Comparison of ENCODE assay signal across 3 cellular contexts in genomic region chr3:123312331-123313265, GRCh38.
A peak's percentile ranks its signal among the peaks of the same experiment; 100 is the strongest.
TF ChIP-seq lines count a peak whose summit lies in the region.

No MANE protein-coding gene starts in this region.

TF ChIP-seq in liver, 16 proteins besides CTCF, POLR2A, EP300 and RAD21:
- TF ChIP-seq, protein P1, sequence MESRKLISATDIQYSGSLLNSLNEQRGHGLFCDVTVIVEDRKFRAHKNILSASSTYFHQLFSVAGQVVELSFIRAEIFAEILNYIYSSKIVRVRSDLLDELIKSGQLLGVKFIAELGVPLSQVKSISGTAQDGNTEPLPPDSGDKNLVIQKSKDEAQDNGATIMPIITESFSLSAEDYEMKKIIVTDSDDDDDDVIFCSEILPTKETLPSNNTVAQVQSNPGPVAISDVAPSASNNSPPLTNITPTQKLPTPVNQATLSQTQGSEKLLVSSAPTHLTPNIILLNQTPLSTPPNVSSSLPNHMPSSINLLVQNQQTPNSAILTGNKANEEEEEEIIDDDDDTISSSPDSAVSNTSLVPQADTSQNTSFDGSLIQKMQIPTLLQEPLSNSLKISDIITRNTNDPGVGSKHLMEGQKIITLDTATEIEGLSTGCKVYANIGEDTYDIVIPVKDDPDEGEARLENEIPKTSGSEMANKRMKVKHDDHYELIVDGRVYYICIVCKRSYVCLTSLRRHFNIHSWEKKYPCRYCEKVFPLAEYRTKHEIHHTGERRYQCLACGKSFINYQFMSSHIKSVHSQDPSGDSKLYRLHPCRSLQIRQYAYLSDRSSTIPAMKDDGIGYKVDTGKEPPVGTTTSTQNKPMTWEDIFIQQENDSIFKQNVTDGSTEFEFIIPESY (IDR thresholded peaks at IDR 0.05), result no peak
- peak; percentile 42 for TF ChIP-seq ATF3 (IDR thresholded peaks at IDR 0.05)
- TF ChIP-seq GABPA (IDR thresholded peaks at IDR 0.05 in 1 of 2, conservative IDR thresholded peaks at IDR 0.05 in 1 of 2), result no peak
- peak; percentile 57 to 59 for TF ChIP-seq HNF4A (conservative IDR thresholded peaks at IDR 0.05)
- no peak for TF ChIP-seq REST (IDR thresholded peaks at IDR 0.05)
- TF ChIP-seq HNF4G (IDR thresholded peaks at IDR 0.05), result no peak
- no peak for TF ChIP-seq NR2F2 (IDR thresholded peaks at IDR 0.05)
- TF ChIP-seq MAX (IDR thresholded peaks at IDR 0.05), result no peak
- peak in 1 of 2 donors; percentile 24 for TF ChIP-seq RXRA (IDR thresholded peaks at IDR 0.05)
- TF ChIP-seq EGR1 (IDR thresholded peaks at IDR 0.05; ENCODE audit: low read depth in 2 of 2), result no peak
- no peak for TF ChIP-seq SP1 (IDR thresholded peaks at IDR 0.05)
- no peak for TF ChIP-seq TAF1 (conservative IDR thresholded peaks at IDR 0.05)
- no peak for TF ChIP-seq FOXA2 (IDR thresholded peaks at IDR 0.05)
- TF ChIP-seq FOXA1 (IDR thresholded peaks at IDR 0.05), result no peak
- TF ChIP-seq JUND (IDR thresholded peaks at IDR 0.05), result no peak
- TF ChIP-seq YY1 (IDR thresholded peaks at IDR 0.05), result no peak

TF ChIP-seq in HepG2, 621 proteins besides CTCF, POLR2A, EP300 and RAD21:
- TF ChIP-seq ZBTB42 (CRISPR knock-in tag; IDR thresholded peaks at IDR 0.05), result no peak
- no peak for TF ChIP-seq RFXAP (CRISPR knock-in tag; IDR thresholded peaks at IDR 0.05; ENCODE audit: borderline replicate concordance)
- no peak for TF ChIP-seq BRD4 (CRISPR knock-in tag; IDR thresholded peaks at IDR 0.05)
- TF ChIP-seq ZNF616 (CRISPR knock-in tag; IDR thresholded peaks at IDR 0.05; ENCODE audit: low read depth), result no peak
- TF ChIP-seq GATAD1 (CRISPR knock-in tag; IDR thresholded peaks at IDR 0.05), result no peak
- no peak for TF ChIP-seq ZNF746 (CRISPR knock-in tag; IDR thresholded peaks at IDR 0.05)
- no peak for TF ChIP-seq TGIF2 (CRISPR knock-in tag; IDR thresholded peaks at IDR 0.05)
- TF ChIP-seq, protein P2, sequence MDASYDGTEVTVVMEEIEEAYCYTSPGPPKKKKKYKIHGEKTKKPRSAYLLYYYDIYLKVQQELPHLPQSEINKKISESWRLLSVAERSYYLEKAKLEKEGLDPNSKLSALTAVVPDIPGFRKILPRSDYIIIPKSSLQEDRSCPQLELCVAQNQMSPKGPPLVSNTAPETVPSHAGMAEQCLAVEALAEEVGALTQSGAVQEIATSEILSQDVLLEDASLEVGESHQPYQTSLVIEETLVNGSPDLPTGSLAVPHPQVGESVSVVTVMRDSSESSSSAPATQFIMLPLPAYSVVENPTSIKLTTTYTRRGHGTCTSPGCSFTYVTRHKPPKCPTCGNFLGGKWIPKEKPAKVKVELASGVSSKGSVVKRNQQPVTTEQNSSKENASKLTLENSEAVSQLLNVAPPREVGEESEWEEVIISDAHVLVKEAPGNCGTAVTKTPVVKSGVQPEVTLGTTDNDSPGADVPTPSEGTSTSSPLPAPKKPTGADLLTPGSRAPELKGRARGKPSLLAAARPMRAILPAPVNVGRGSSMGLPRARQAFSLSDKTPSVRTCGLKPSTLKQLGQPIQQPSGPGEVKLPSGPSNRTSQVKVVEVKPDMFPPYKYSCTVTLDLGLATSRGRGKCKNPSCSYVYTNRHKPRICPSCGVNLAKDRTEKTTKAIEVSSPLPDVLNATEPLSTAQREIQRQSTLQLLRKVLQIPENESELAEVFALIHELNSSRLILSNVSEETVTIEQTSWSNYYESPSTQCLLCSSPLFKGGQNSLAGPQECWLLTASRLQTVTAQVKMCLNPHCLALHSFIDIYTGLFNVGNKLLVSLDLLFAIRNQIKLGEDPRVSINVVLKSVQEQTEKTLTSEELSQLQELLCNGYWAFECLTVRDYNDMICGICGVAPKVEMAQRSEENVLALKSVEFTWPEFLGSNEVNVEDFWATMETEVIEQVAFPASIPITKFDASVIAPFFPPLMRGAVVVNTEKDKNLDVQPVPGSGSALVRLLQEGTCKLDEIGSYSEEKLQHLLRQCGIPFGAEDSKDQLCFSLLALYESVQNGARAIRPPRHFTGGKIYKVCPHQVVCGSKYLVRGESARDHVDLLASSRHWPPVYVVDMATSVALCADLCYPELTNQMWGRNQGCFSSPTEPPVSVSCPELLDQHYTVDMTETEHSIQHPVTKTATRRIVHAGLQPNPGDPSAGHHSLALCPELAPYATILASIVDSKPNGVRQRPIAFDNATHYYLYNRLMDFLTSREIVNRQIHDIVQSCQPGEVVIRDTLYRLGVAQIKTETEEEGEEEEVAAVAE (CRISPR knock-in tag; IDR thresholded peaks at IDR 0.05; ENCODE audit: borderline replicate concordance), result no peak
- no peak for TF ChIP-seq ZKSCAN1 (IDR thresholded peaks at IDR 0.05; ENCODE audit: low read length)
- no peak for TF ChIP-seq ZNF678 (CRISPR knock-in tag; IDR thresholded peaks at IDR 0.05)
- TF ChIP-seq, protein P3, sequence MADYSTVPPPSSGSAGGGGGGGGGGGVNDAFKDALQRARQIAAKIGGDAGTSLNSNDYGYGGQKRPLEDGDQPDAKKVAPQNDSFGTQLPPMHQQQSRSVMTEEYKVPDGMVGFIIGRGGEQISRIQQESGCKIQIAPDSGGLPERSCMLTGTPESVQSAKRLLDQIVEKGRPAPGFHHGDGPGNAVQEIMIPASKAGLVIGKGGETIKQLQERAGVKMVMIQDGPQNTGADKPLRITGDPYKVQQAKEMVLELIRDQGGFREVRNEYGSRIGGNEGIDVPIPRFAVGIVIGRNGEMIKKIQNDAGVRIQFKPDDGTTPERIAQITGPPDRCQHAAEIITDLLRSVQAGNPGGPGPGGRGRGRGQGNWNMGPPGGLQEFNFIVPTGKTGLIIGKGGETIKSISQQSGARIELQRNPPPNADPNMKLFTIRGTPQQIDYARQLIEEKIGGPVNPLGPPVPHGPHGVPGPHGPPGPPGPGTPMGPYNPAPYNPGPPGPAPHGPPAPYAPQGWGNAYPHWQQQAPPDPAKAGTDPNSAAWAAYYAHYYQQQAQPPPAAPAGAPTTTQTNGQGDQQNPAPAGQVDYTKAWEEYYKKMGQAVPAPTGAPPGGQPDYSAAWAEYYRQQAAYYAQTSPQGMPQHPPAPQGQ (CRISPR knock-in tag; IDR thresholded peaks at IDR 0.05; ENCODE audit: borderline replicate concordance), result no peak
- no peak for TF ChIP-seq ARNT2 (CRISPR knock-in tag; IDR thresholded peaks at IDR 0.05; ENCODE audit: low read depth)
- no peak for TF ChIP-seq ZNF761 (CRISPR knock-in tag; conservative IDR thresholded peaks at IDR 0.05)
- TF ChIP-seq MXD4 (CRISPR knock-in tag; IDR thresholded peaks at IDR 0.05), result no peak
- TF ChIP-seq ZNF562 (CRISPR knock-in tag; IDR thresholded peaks at IDR 0.05; ENCODE audit: borderline replicate concordance), result no peak
- TF ChIP-seq ATM (IDR thresholded peaks at IDR 0.05; ENCODE audit: borderline replicate concordance), result no peak
- no peak for TF ChIP-seq KDM2A (CRISPR knock-in tag; IDR thresholded peaks at IDR 0.05; ENCODE audit: borderline replicate concordance, low read depth)
- TF ChIP-seq ZIK1 (CRISPR knock-in tag; IDR thresholded peaks at IDR 0.05; ENCODE audit: borderline replicate concordance, low read depth), result no peak
- TF ChIP-seq, protein P4, sequence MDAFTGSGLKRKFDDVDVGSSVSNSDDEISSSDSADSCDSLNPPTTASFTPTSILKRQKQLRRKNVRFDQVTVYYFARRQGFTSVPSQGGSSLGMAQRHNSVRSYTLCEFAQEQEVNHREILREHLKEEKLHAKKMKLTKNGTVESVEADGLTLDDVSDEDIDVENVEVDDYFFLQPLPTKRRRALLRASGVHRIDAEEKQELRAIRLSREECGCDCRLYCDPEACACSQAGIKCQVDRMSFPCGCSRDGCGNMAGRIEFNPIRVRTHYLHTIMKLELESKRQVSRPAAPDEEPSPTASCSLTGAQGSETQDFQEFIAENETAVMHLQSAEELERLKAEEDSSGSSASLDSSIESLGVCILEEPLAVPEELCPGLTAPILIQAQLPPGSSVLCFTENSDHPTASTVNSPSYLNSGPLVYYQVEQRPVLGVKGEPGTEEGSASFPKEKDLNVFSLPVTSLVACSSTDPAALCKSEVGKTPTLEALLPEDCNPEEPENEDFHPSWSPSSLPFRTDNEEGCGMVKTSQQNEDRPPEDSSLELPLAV (CRISPR knock-in tag; conservative IDR thresholded peaks at IDR 0.05; ENCODE audit: low read depth), result no peak
- TF ChIP-seq ZSCAN9 (CRISPR knock-in tag; IDR thresholded peaks at IDR 0.05; ENCODE audit: borderline replicate concordance), result no peak

TF ChIP-seq in H1, 55 proteins besides CTCF, POLR2A, EP300 and RAD21:
- no peak for TF ChIP-seq CTBP2 (IDR thresholded peaks at IDR 0.05; ENCODE audit: borderline replicate concordance, insufficient read depth, insufficient read length, low read length)
TF ChIP-seq in H1: peak in this region for 0.
